22 cellular contexts compared by ENCODE assay signal in the genomic region with DNA sequence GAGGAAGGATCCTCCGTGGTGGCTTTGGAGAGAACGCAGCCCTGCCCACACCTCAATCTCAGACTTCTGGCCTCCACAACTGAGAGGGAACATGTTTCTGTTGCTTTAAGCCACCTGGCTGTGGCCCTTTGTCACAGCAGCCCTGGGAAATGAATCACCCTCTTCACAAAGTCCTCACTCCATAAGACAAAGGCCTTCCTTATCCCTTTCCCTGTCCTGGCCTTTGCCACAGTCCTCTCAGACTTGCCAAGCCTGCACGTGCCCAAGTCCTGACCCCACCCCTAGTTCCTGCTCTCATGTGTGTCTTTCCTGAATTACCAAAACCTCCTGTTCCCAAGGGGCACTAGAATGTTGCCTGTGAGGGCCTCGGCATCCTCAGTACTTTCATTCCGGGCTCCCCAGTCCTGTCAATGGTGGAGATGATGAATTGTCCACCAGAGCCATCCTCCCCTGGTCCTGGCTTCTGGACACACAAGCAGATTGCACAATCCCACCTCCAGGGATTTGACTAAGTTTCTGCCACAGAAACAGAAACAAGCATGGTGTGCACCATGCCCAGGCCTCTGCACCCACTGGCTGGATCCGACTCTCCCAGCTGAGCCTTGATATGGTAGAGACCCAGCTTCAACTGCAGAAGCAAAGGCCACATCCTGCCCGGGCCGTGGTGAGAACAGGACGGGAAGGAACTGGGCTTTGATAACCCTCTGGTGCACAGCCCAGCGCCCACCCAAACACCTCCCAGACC.
DNase-seq lines count a peak whose midpoint lies in the region; ATAC-seq and TF ChIP-seq lines count a peak whose summit lies in the region.
"Had no signal": no experiment of that assay in that cellular context is flagged by ENCODE, and none has a peak within 500 bp of the region (broad histone marks: within the 10 kb centered on the region; RNA-seq: fewer than 3 reads in every experiment).

No MANE protein-coding gene starts in this region.

- in situ Hi-C loops in brain microvascular endothelial cell (cut with HindIII; ENCODE audit: low pct_ligation_motif_present, low sequenced_read_pairs) = loop anchor here (25.0 kb wide), 1 partner anchor 192 kb away; no protein-coding TSS in a partner anchor

- no peaks in the 10 kb centered on the region for H3K4me1 Mint-ChIP-seq in stimulated activated naive B cell treated with anti-CD40 and anti-IgM and Interleukin-4, amounts not matched to agents 10 μg/mL and 1 μg/mL and 100 μg/mL, for 72 hours
- H3K4me1 Mint-ChIP-seq: IgD-negative memory B cell, T-cell had no signal

- no CpG with 5 or more reads among the region's 10 CpGs for WGBS in mesendoderm (ENCODE audit: extremely low coverage, insufficient coverage, low lambda C conversion rate)

- no peak overlapping the region for H4K8ac ChIP-seq in mesendoderm (ENCODE audit: low read depth, low read length)

- no peak overlapping the region for H3K4ac ChIP-seq in mesendoderm (ENCODE audit: low read depth, low read length)

- no peak overlapping the region for H2AK5ac ChIP-seq in mesendoderm (ENCODE audit: low read length)

- H3K4me1 ChIP-seq in HEK293 (ENCODE audit: control insufficient read depth, insufficient read depth, low read length) = peaks cover 9% of the 10 kb centered on the region
- no peaks in the 10 kb centered on the region for H3K4me1 ChIP-seq in mesendoderm (ENCODE audit: control insufficient read depth, low read depth, low read length)
- no peaks in the 10 kb centered on the region for H3K4me1 ChIP-seq in colonic mucosa
- H3K4me1 ChIP-seq: testis had no signal

- no peaks in the 10 kb centered on the region for H3K9me3 Mint-ChIP-seq in stimulated activated naive B cell treated with anti-CD40 and anti-IgM and Interleukin-4, amounts not matched to agents 10 μg/mL and 1 μg/mL and 100 μg/mL, for 72 hours
- H3K9me3 Mint-ChIP-seq: activated naive CD4-positive, alpha-beta T cell treated with anti-CD3 and anti-CD28 coated beads, Interleukin-2, amount 50 U/mL, for 72 hours; activated T-cell treated with anti-CD3 and anti-CD28 coated beads, Interleukin-2, amount 50 U/mL, for 72 hours; IgD-negative memory B cell; T-cell had no signal

- H3K56ac ChIP-seq in mesendoderm (ENCODE audit: low read length) = no peak overlapping the region

- H2BK120ac ChIP-seq in mesendoderm (ENCODE audit: low read depth, low read length) = no peak overlapping the region

- no peaks in the 10 kb centered on the region for H3K79me2 ChIP-seq in mesendoderm (ENCODE audit: control insufficient read depth, insufficient read depth, low read length)
- H3K79me2 ChIP-seq: hepatocyte had no signal

- POLR2A ChIA-PET in HEK293 (lab: Yijun Ruan, JAX) = no interaction called here

- H2BK5ac ChIP-seq in mesendoderm (ENCODE audit: low read length) = no peak overlapping the region

- intact Hi-C loops in colonic mucosa (cut with DNase I) = no loop called here

- no peak overlapping the region for H4K5ac ChIP-seq in mesendoderm (ENCODE audit: low read length)

- H3K4me2 ChIP-seq in mesendoderm (ENCODE audit: low read length) = no peak overlapping the region
- H3K4me2 ChIP-seq: hepatocyte had no signal

- H3K9me3 ChIP-seq in HEK293 (ENCODE audit: control insufficient read depth, insufficient read depth, low read depth, low read length) (no peaks in the 10 kb centered on the region), colonic mucosa (no peaks in the 10 kb centered on the region)
- H3K9me3 ChIP-seq: testis had no signal

- H3K4me3 ChIP-seq in HEK293 (ENCODE audit: low read depth, low read length) (no peak overlapping the region), brain microvascular endothelial cell (ENCODE audit: low read depth, low read length) (no peak overlapping the region), mesendoderm (ENCODE audit: low read length) (no peak overlapping the region), colonic mucosa (no peak overlapping the region)
- H3K4me3 ChIP-seq: hepatocyte, lung, testis had no signal

- H3K9ac ChIP-seq in mesendoderm (ENCODE audit: low read length) = no peak overlapping the region
- no peak overlapping the region for H3K9ac ChIP-seq in colonic mucosa (ENCODE audit: low read depth in 2 of 2, low read length in 2 of 2)

- TF ChIP-seq CTCF in HEK293 (tag by site-specific recombination; IDR thresholded peaks at IDR 0.05) (no peak), brain microvascular endothelial cell (IDR thresholded peaks at IDR 0.05; ENCODE audit: low read depth, low read length, missing control alignments) (peak; percentile 13), colonic mucosa (IDR thresholded peaks at IDR 0.05) (no peak)

- H3K79me1 ChIP-seq in mesendoderm (ENCODE audit: low read length) = no peaks in the 10 kb centered on the region

- DNase-seq in COLO829 (ENCODE audit: low spot score) = peak; percentile 67
- DNase-seq in brain microvascular endothelial cell = no peak
- peak; percentile 19 for DNase-seq in mesendoderm
- DNase-seq in hepatic stellate cell (ENCODE audit: low spot score) = no peak
- no peak for DNase-seq in stimulated activated naive B cell treated with anti-CD40 and anti-IgM and Interleukin-4, amounts not matched to agents 10 μg/mL and 1 μg/mL and 100 μg/mL, for 72 hours
- DNase-seq in colonic mucosa = no peak
- DNase-seq in DMS 273 (lab: John Stamatoyannopoulos, UW; ENCODE audit: unreplicated experiment) = no peak
- DNase-seq: activated T-cell treated with anti-CD3 and anti-CD28 coated beads, Interleukin-2, amount 50 U/mL, for 72 hours; DMS79 treated with DMSO at 0.1 percent for 48 hours; HCEC 1CT; NCI-H1694; NCI-H2171 treated with DMSO at 0.1 percent for 48 hours; NCI-H526; occipital lobe; SHP77; T-cell; testis had no signal

- H3K27me3 Mint-ChIP-seq in stimulated activated naive B cell treated with anti-CD40 and anti-IgM and Interleukin-4, amounts not matched to agents 10 μg/mL and 1 μg/mL and 100 μg/mL, for 72 hours = peaks cover 16 to 35% of the 10 kb centered on the region in 2 donors
- H3K27me3 Mint-ChIP-seq: IgD-negative memory B cell had no signal

- H3K27me3 ChIP-seq in brain microvascular endothelial cell (replicated peaks) (no peaks in the 10 kb centered on the region), mesendoderm (ENCODE audit: insufficient read depth, low read length, poor library complexity) (no peaks in the 10 kb centered on the region), colonic mucosa (no peaks in the 10 kb centered on the region)
- H3K27me3 ChIP-seq: testis had no signal

- H2BK15ac ChIP-seq in mesendoderm (replicated peaks; ENCODE audit: low read depth) = no peak overlapping the region

- H3K23ac ChIP-seq in mesendoderm (ENCODE audit: low read length) = no peak overlapping the region

- H3K4me3 Mint-ChIP-seq in stimulated activated naive B cell treated with anti-CD40 and anti-IgM and Interleukin-4, amounts not matched to agents 10 μg/mL and 1 μg/mL and 100 μg/mL, for 72 hours = no peak overlapping the region
- H3K4me3 Mint-ChIP-seq: activated T-cell treated with anti-CD3 and anti-CD28 coated beads, Interleukin-2, amount 50 U/mL, for 72 hours; IgD-negative memory B cell; T-cell had no signal

- CTCF ChIA-PET in HEK293 (lab: Yijun Ruan, JAX) = interaction anchor here (0.8 to 1.8 kb wide), 6 partner anchors 10 to 211 kb away, joined by 3 to 7 read pairs (median 4); no protein-coding TSS in a partner anchor

- H3K27ac ChIP-seq in HEK293 (ENCODE audit: extremely low read depth, low read depth, low read length) (no peak overlapping the region), brain microvascular endothelial cell (no peak overlapping the region), mesendoderm (ENCODE audit: low read depth, low read length) (no peak overlapping the region), colonic mucosa (no peak overlapping the region)
- H3K27ac ChIP-seq: hepatocyte, testis had no signal

- no peaks in the 10 kb centered on the region for H3K36me3 Mint-ChIP-seq in stimulated activated naive B cell treated with anti-CD40 and anti-IgM and Interleukin-4, amounts not matched to agents 10 μg/mL and 1 μg/mL and 100 μg/mL, for 72 hours
- H3K36me3 Mint-ChIP-seq: activated naive CD4-positive, alpha-beta T cell treated with anti-CD3 and anti-CD28 coated beads, Interleukin-2, amount 50 U/mL, for 72 hours; IgD-negative memory B cell; T-cell had no signal

- no peak overlapping the region for H3K27ac Mint-ChIP-seq in stimulated activated naive B cell treated with anti-CD40 and anti-IgM and Interleukin-4, amounts not matched to agents 10 μg/mL and 1 μg/mL and 100 μg/mL, for 72 hours
- H3K27ac Mint-ChIP-seq: activated naive CD4-positive, alpha-beta T cell treated with anti-CD3 and anti-CD28 coated beads, Interleukin-2, amount 50 U/mL, for 72 hours; activated T-cell treated with anti-CD3 and anti-CD28 coated beads, Interleukin-2, amount 50 U/mL, for 72 hours; T-cell had no signal

- ATAC-seq in stimulated activated naive B cell treated with anti-CD40 and anti-IgM and Interleukin-4, amounts not matched to agents 10 μg/mL and 1 μg/mL and 100 μg/mL, for 72 hours (replicated peaks) = no peak
- ATAC-seq: activated naive CD4-positive, alpha-beta T cell treated with anti-CD3 and anti-CD28 coated beads, Interleukin-2, amount 50 U/mL, for 72 hours; activated T-cell treated with anti-CD3 and anti-CD28 coated beads, Interleukin-2, amount 50 U/mL, for 72 hours; T-cell had no signal

- H3K36me3 ChIP-seq in HEK293 (ENCODE audit: control insufficient read depth in 2 of 2, insufficient read depth in 1 of 2, low read length in 2 of 2) (no peaks in the 10 kb centered on the region), brain microvascular endothelial cell (replicated peaks) (no peaks in the 10 kb centered on the region), mesendoderm (ENCODE audit: control insufficient read depth, insufficient read depth, low read length) (no peaks in the 10 kb centered on the region), colonic mucosa (no peaks in the 10 kb centered on the region)

- H3K18ac ChIP-seq in mesendoderm (ENCODE audit: low read length) = no peak overlapping the region

TF ChIP-seq in HEK293, 187 proteins besides CTCF, POLR2A, EP300 and RAD21 (continues in another document):
- TF ChIP-seq ZNF248 (tag by site-specific recombination; IDR thresholded peaks at IDR 0.05) (no peak), ZNF571 (tag by site-specific recombination; IDR thresholded peaks at IDR 0.05) (no peak)

Comparison
In these comparisons a context has a peak if more than half of its experiments do, and no peak if none do; other contexts are left out.
1. DNase-seq: peak in COLO829 (single experiment) and mesendoderm (single experiment); none in brain microvascular endothelial cell (single experiment), hepatic stellate cell (single experiment), stimulated activated naive B cell treated with anti-CD40 and anti-IgM and Interleukin-4, amounts not matched to agents 10 μg/mL and 1 μg/mL and 100 μg/mL, for 72 hours (single experiment), colonic mucosa (single experiment) and DMS 273 (single experiment).